ENCODE assay signal across 25 cellular contexts in the genomic region with DNA sequence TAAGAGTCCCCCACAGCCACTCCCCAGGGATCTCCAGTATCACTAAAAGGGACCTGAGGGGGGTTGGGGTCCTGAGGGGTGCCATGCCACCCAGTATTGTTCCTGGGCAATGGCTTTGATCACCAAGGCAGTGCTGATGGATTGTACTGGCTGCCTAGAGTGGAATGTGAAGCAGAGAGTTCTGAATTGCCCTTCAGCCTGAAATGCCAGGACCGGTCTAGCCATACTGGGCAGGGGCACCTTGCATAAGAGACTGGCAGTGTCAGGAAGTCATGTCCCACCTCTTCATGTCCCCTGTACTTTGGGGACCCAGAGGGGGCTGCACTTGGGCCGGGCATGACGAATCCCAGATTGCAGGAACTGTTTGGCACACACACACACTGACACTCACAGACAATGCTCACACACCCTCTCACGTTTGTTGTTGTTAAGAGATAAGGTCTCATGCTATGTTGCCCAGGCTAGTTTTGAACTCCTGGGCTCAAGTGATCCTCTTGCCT. TPM values are rescaled to one million over a fixed set of nuclear protein-coding genes. Genes with fewer than 3 reads are reported as not detected.
DNase-seq lines count a peak whose midpoint lies in the region; ATAC-seq, FAIRE-seq and TF ChIP-seq lines count a peak whose summit lies in the region.
"Had no signal": no experiment of that assay in that cellular context is flagged by ENCODE, and none has a peak within 500 bp of the region (broad histone marks: within the 10 kb centered on the region; RNA-seq: fewer than 3 reads in every experiment).

No MANE protein-coding gene starts in this region.

- no peak for TF ChIP-seq EP300 in H1 (IDR thresholded peaks at IDR 0.05; ENCODE audit: borderline replicate concordance in 1 of 2, low read depth in 2 of 2, low read length in 2 of 2)

- peak overlapping the region; percentile 38 for H2BK120ac ChIP-seq in H1 (replicated peaks; ENCODE audit: low read depth, low read length)

- H3K9me3 Mint-ChIP-seq in WTC11 (no peaks in the 10 kb centered on the region), MCF 10A (ENCODE audit: unreplicated experiment) (no peaks in the 10 kb centered on the region)
- H3K9me3 Mint-ChIP-seq: activated naive CD4-positive, alpha-beta T cell treated with anti-CD3 and anti-CD28 coated beads for 36 hours; neural progenitor cell; T-helper 1 cell treated with Interleukin-12 subunit alpha and Interleukin-12 subunit beta and Interleukin-4 antibody, amounts not matched to agents 30 μg/mL and 1 μg/mL, for 36 hours; type B pancreatic cell had no signal

- 89% methylated on average over 4 of the region's 4 CpGs; no CpG with 5 or more reads in 1 of the 2 experiments for WGBS in H1 (ENCODE audit: extremely low coverage in 1 of 2, insufficient coverage in 1 of 2, insufficient read length in 1 of 2, insufficient replicate concordance in 2 of 2, low coverage in 1 of 2, low lambda C conversion rate in 2 of 2, missing lambda C conversion rate in 1 of 2), 2 experiments

- H3K27me3 Mint-ChIP-seq in WTC11 (ENCODE audit: low read depth), result peaks cover 9% of the 10 kb centered on the region; the same call in 1 of the 2 replicates
- no peaks in the 10 kb centered on the region for H3K27me3 Mint-ChIP-seq in MCF 10A (ENCODE audit: insufficient read depth, unreplicated experiment)
- H3K27me3 Mint-ChIP-seq: type B pancreatic cell had no signal

- H4K5ac ChIP-seq in H1 (ENCODE audit: insufficient read length, low read depth, low read length), result no peak overlapping the region

- TF ChIP-seq POLR2A in H1 (IDR thresholded peaks at IDR 0.05; ENCODE audit: control extremely low read depth in 1 of 2, low read depth in 2 of 2, low read length in 2 of 2), result no peak

- no TSS peak for BruUV-seq in MCF 10A (replicated peaks; lab: Mats Ljungman, UMichigan)

- H4K91ac ChIP-seq in H1 (replicated peaks; ENCODE audit: insufficient read length, low read length), result peak overlapping the region; percentile 49

- H4K8ac ChIP-seq in H1 (ENCODE audit: extremely low read depth, insufficient read depth, low read length), result no peak overlapping the region

- 0 out of 2 replicates have a peak overlapping the region, but pooled peaks have one; percentile 23 for H2BK20ac ChIP-seq in H1 (ENCODE audit: low read length)

- H3K27ac Mint-ChIP-seq in WTC11 (no peak overlapping the region), MCF 10A (ENCODE audit: low read depth, unreplicated experiment) (no peak overlapping the region)
- H3K27ac Mint-ChIP-seq: activated naive CD4-positive, alpha-beta T cell treated with anti-CD3 and anti-CD28 coated beads for 36 hours; T-helper 1 cell treated with Interleukin-12 subunit alpha and Interleukin-12 subunit beta and Interleukin-4 antibody, amounts not matched to agents 30 μg/mL and 1 μg/mL, for 36 hours had no signal

- no peak overlapping the region for H3K4me3 Mint-ChIP-seq in WTC11
- no peak overlapping the region for H3K4me3 Mint-ChIP-seq in MCF 10A (ENCODE audit: unreplicated experiment)
- H3K4me3 Mint-ChIP-seq: activated naive CD4-positive, alpha-beta T cell treated with anti-CD3 and anti-CD28 coated beads for 36 hours; T-helper 1 cell treated with Interleukin-12 subunit alpha and Interleukin-12 subunit beta and Interleukin-4 antibody, amounts not matched to agents 30 μg/mL and 1 μg/mL, for 36 hours had no signal

- no peak overlapping the region for H2AFZ ChIP-seq in H1 (ENCODE audit: low read length)
- H2AFZ ChIP-seq: hepatocyte, neural progenitor cell had no signal

- H3K79me1 ChIP-seq in H1 (ENCODE audit: low read depth, low read length), result no peaks in the 10 kb centered on the region

- H3K36me3 ChIP-seq in HUES48 (ENCODE audit: control insufficient read depth, insufficient read depth, low read length) (no peaks in the 10 kb centered on the region), H1 (ENCODE audit: control insufficient read depth in 2 of 4, insufficient read depth in 4 of 4, low read length in 3 of 4) (no peaks in the 10 kb centered on the region), left lung (no peaks in the 10 kb centered on the region), subcutaneous abdominal adipose tissue (ENCODE audit: control insufficient read depth in 5 of 5, insufficient read depth in 5 of 5, low read length in 5 of 5) (no peaks in the 10 kb centered on the region)
- H3K36me3 ChIP-seq: neural progenitor cell, stomach had no signal

- no peak for TF ChIP-seq CTCF in H1 (IDR thresholded peaks at IDR 0.05; ENCODE audit: control extremely low read depth in 1 of 3, insufficient read depth in 1 of 3, low read depth in 1 of 3, low read length in 3 of 3)
- TF ChIP-seq CTCF in left lung (IDR thresholded peaks at IDR 0.05), result no peak
- TF ChIP-seq CTCF in WTC11 (IDR thresholded peaks at IDR 0.05), result no peak
- TF ChIP-seq CTCF in MCF 10A (IDR thresholded peaks at IDR 0.05; ENCODE audit: unreplicated experiment), result no peak

- peaks cover 25% of the 10 kb centered on the region for H3K4me1 ChIP-seq in HUES48 (ENCODE audit: control insufficient read depth, insufficient read depth, low read length)
- peaks cover 4 to 20% (median 16%) of the 10 kb centered on the region in 4 experiments for H3K4me1 ChIP-seq in H1 (replicated peaks in 1 of 4; ENCODE audit: control insufficient read depth in 3 of 4, insufficient read depth in 4 of 4, low read length in 3 of 4)
- H3K4me1 ChIP-seq in left lung, result peaks cover 3 to 32% of the 10 kb centered on the region in 2 donors
- peaks cover 7 to 49% (median 39%) of the 10 kb centered on the region in 5 donors for H3K4me1 ChIP-seq in subcutaneous abdominal adipose tissue (ENCODE audit: control insufficient read depth in 5 of 5, insufficient read depth in 5 of 5, low read length in 5 of 5)

- H2BK15ac ChIP-seq in H1 (ENCODE audit: low read length), result no peak overlapping the region; the same call in 1 of the 2 replicates

- no peaks in the 10 kb centered on the region for H3K36me3 Mint-ChIP-seq in WTC11
- no peaks in the 10 kb centered on the region for H3K36me3 Mint-ChIP-seq in MCF 10A (ENCODE audit: insufficient read depth, unreplicated experiment)
- H3K36me3 Mint-ChIP-seq: neural progenitor cell, type B pancreatic cell had no signal

- H3K4me3 ChIP-seq in HUES48 (ENCODE audit: low read depth, low read length) (no peak overlapping the region), H1 (ENCODE audit: extremely low read depth in 1 of 4, insufficient read depth in 2 of 4, low read depth in 3 of 4, low read length in 4 of 4) (no peak overlapping the region), left lung (no peak overlapping the region), subcutaneous abdominal adipose tissue (ENCODE audit: low read depth in 1 of 5, low read length in 5 of 5) (peak overlapping the region in 1 of 5 donors; percentile 45)
- H3K4me3 ChIP-seq: hepatocyte, neural progenitor cell, stomach had no signal

- DNase-seq in H1 (ENCODE audit: low read depth in 1 of 2, low spot score in 2 of 2) (no peak), left lung (no peak), SK-N-DZ (ENCODE audit: low spot score) (no peak), WTC11 (ENCODE audit: low spot score) (no peak), SIG-M5 (lab: John Stamatoyannopoulos, UW) (no peak), MCF 10A (ENCODE audit: unreplicated experiment) (no peak)
- DNase-seq: activated CD4-positive, alpha-beta T cell treated with anti-CD3 and anti-CD28 coated beads, Interleukin-2, amount 50 U/mL, for 48 hours; activated naive CD4-positive, alpha-beta T cell treated with anti-CD3 and anti-CD28 coated beads for 36 hours; left cardiac atrium; NCI-H1092; NCI-H1694; NCI-H446 treated with DMSO at 0.1 percent for 48 hours; posterior cingulate gyrus; RPMI8226; stimulated activated CD4-positive, alpha-beta T cell treated with anti-CD3 and anti-CD28 coated beads, Interleukin-2, amount 100 ng/mL, for 48 hours; stomach had no signal

- H3K9me3 ChIP-seq in HUES48 (ENCODE audit: control insufficient read depth, insufficient read depth, low read length) (no peaks in the 10 kb centered on the region), H1 (ENCODE audit: insufficient read depth in 2 of 2, low read depth in 1 of 2, low read length in 1 of 2) (no peaks in the 10 kb centered on the region), left lung (no peaks in the 10 kb centered on the region), subcutaneous abdominal adipose tissue (ENCODE audit: control insufficient read depth in 5 of 5, low read length in 5 of 5) (no peaks in the 10 kb centered on the region)
- H3K9me3 ChIP-seq: stomach had no signal

- ATAC-seq in left lung (peak; percentile 4), WTC11 (no peak)
- ATAC-seq: sciatic nerve, SK-N-SH treated with all-trans-retinoic acid at 6 μM for 48 hours had no signal

- FAIRE-seq in H1 (lab: Jason Lieb, UNC), result no peak
- FAIRE-seq: GM12892 had no signal

- no peaks in the 10 kb centered on the region; the same call in 1 of the 2 replicates for H3K23me2 ChIP-seq in H1 (ENCODE audit: low read depth, low read length)

- H3K27me3 ChIP-seq in HUES48 (ENCODE audit: control insufficient read depth, insufficient read depth, low read length), result peaks cover 3% of the 10 kb centered on the region; the same call in 1 of the 2 replicates
- H3K27me3 ChIP-seq in H1 (replicated peaks in 1 of 4; ENCODE audit: control insufficient read depth in 3 of 4, extremely low read depth in 1 of 4, insufficient read depth in 3 of 4, low read length in 3 of 4), result no peaks in the 10 kb centered on the region
- no peaks in the 10 kb centered on the region for H3K27me3 ChIP-seq in left lung
- no peaks in the 10 kb centered on the region for H3K27me3 ChIP-seq in subcutaneous abdominal adipose tissue (ENCODE audit: control insufficient read depth in 5 of 5, insufficient read depth in 4 of 5, low read length in 5 of 5)
- H3K27me3 ChIP-seq: hepatocyte, neural progenitor cell, stomach had no signal

- intact Hi-C loops in left lung (cut with DNase I), result no loop called here
- intact Hi-C loops in MCF 10A (cut with micrococcal nuclease), result no loop called here

- H2AK5ac ChIP-seq in H1 (ENCODE audit: low read depth, low read length), result no peak overlapping the region

- no peak overlapping the region for H3K23ac ChIP-seq in H1 (ENCODE audit: insufficient read length)

- H2BK12ac ChIP-seq in H1 (ENCODE audit: low read depth, low read length), result peak overlapping the region; percentile 98; the same call in 1 of the 2 replicates

- H3K27ac ChIP-seq in HUES48 (ENCODE audit: low read depth, low read length) (peak overlapping the region; percentile 99), H1 (ENCODE audit: low read depth, low read length) (no peak overlapping the region), left lung (no peak overlapping the region), subcutaneous abdominal adipose tissue (ENCODE audit: low read depth, low read length) (peak overlapping the region; percentile 50)
- H3K27ac ChIP-seq: hepatocyte, neural progenitor cell, stomach had no signal

- TF ChIP-seq RAD21 in H1 (IDR thresholded peaks at IDR 0.05 in 1 of 2, conservative IDR thresholded peaks at IDR 0.05 in 1 of 2; ENCODE audit: low read depth in 2 of 2, low read length in 2 of 2), result no peak

- no peak overlapping the region for H3K9ac ChIP-seq in HUES48 (ENCODE audit: low read depth, low read length)
- H3K9ac ChIP-seq in H1 (replicated peaks in 1 of 4; ENCODE audit: extremely low read depth in 1 of 4, low read depth in 3 of 4, low read length in 3 of 4), result no peak overlapping the region
- H3K9ac ChIP-seq in subcutaneous abdominal adipose tissue (ENCODE audit: low read length in 5 of 5), result no peak overlapping the region
- H3K9ac ChIP-seq: neural progenitor cell had no signal

- peaks cover 3 to 7% of the 10 kb centered on the region in 2 experiments; a peak in 3 of 4 replicates for H3K79me2 ChIP-seq in H1 (ENCODE audit: control insufficient read depth in 1 of 2, insufficient read depth in 2 of 2, low read length in 2 of 2)

- no peaks in the 10 kb centered on the region for H4K20me1 ChIP-seq in H1 (replicated peaks in 1 of 2; ENCODE audit: control insufficient read depth in 1 of 2, insufficient read depth in 2 of 2, low read length in 2 of 2)

- H3K4ac ChIP-seq in H1 (replicated peaks; ENCODE audit: insufficient read length, low read depth, low read length), result no peak overlapping the region

- CTCF ChIA-PET in H1 (lab: Charles Lee; ENCODE audit: partially characterized antibody), result interaction anchor here (1.8 to 1.9 kb wide), 2 partner anchors 15 to 30 kb away, joined by 4 read pairs; no protein-coding TSS in a partner anchor
- CTCF ChIA-PET in WTC11 (lab: Charles Lee), result interaction anchor here (2.0 kb wide), 1 partner anchor 10 kb away, joined by 10 read pairs; no protein-coding TSS in a partner anchor
- CTCF ChIA-PET in MCF 10A (lab: Yijun Ruan, JAX), result no interaction called here

- H3K18ac ChIP-seq in H1 (ENCODE audit: extremely low read depth, low read length), result 0 out of 2 replicates have a peak overlapping the region, but pooled peaks have one; percentile 12

- H3K4me2 ChIP-seq in H1 (ENCODE audit: insufficient read depth in 1 of 2, low read depth in 2 of 2, low read length in 2 of 2), result no peak overlapping the region
- H3K4me2 ChIP-seq: hepatocyte, neural progenitor cell had no signal

- peak overlapping the region; percentile 1; the same call in 1 of the 2 replicates for H2BK5ac ChIP-seq in H1 (ENCODE audit: low read depth, low read length)

- no peak overlapping the region for H3K14ac ChIP-seq in H1 (ENCODE audit: insufficient read length)

- POLR2A ChIA-PET in H1 (lab: Charles Lee; ENCODE audit: partially characterized antibody) (interaction anchor here (3.3 to 20.5 kb wide), 2 partner anchors 26 to 28 kb away, joined by 12 to 449 read pairs; no protein-coding TSS in a partner anchor), WTC11 (lab: Charles Lee) (interaction anchor here (0.6 kb wide), 1 partner anchor 13 kb away, joined by 4 read pairs; no protein-coding TSS in a partner anchor), MCF 10A (lab: Yijun Ruan, JAX) (interaction anchor here (2.1 kb wide), 1 partner anchor 10 kb away, joined by 7 read pairs; no protein-coding TSS in a partner anchor)

- H3K4me1 Mint-ChIP-seq in WTC11, result peaks cover 43% of the 10 kb centered on the region
- H3K4me1 Mint-ChIP-seq in MCF 10A (ENCODE audit: insufficient read depth, unreplicated experiment), result peaks cover 22% of the 10 kb centered on the region

- no peak overlapping the region for H3K56ac ChIP-seq in H1 (replicated peaks; ENCODE audit: insufficient read length, low read depth, low read length)

RNA-seq across cellular contexts. Expression of a gene that starts 4.5 kb away (rescaled TPM):
- total RNA-seq in H1 (2021; fragmentation: NEBNext Ultra II Directional; extraction: Animal tissue kit (Norgen Biotek cat#: 25700)), result 975 and 986 TPM in 2 replicates
- 418 and 649 TPM in 2 replicates for polyA plus RNA-seq in H1 (2011; rRNA removed)
- polyA plus RNA-seq in H1 (2011; cell fraction: cytosol; rRNA removed), result 449 TPM
- polyA plus RNA-seq in H1 (2011; cell fraction: nucleus; rRNA removed), result 987 TPM
- 570 to 1,148 TPM (median 1,049 TPM) in 4 replicates for polyA plus RNA-seq in H1 (2012, experiment 1 of 2)
- 841 TPM for polyA plus RNA-seq in H1 (2012, experiment 2 of 2)
- 760 TPM for polyA plus RNA-seq in H1 (2013, experiment 1 of 2)
- 785 TPM for polyA plus RNA-seq in H1 (2013, experiment 2 of 2)
- polyA minus RNA-seq in H1 (2011; rRNA and poly(A)+ RNA removed), result 353 and 390 TPM in 2 replicates
- polyA minus RNA-seq in H1 (2011; cell fraction: cytosol; rRNA and poly(A)+ RNA removed), result 430 TPM
- 346 TPM for polyA minus RNA-seq in H1 (2011; cell fraction: nucleus; rRNA and poly(A)+ RNA removed)
- total RNA-seq in left lung (100 to 1,000 TPM; 458 to 594 TPM), WTC11 (2021) (1,040 to 1,222 TPM (median 1,204 TPM) in 3 replicates), MCF 10A (2022) (179 and 326 TPM in 2 replicates)
- polyA plus RNA-seq in SK-N-DZ (2014; cell fraction: cytosol; rRNA removed), result 333 and 379 TPM in 2 replicates
- 196 and 246 TPM in 2 replicates for polyA plus RNA-seq in SK-N-DZ (2014; cell fraction: nucleus; rRNA removed)

Comparison
In these comparisons a context has a peak if more than half of its experiments do, and no peak if none do; other contexts are left out.
1. H3K27ac ChIP-seq: peak in HUES48 (single experiment) and subcutaneous abdominal adipose tissue (single experiment); none in H1 (single experiment) and left lung (0 of 2).